ENCODE assay signal across 14 cellular contexts in genomic region chr14:24422694-24423531, GRCh38.
A peak's percentile ranks its signal among the peaks of the same experiment; 100 is the strongest.
DNase-seq lines count a peak whose midpoint lies in the region; ATAC-seq lines count a peak whose summit lies in the region.
"Had no signal": no experiment of that assay in that cellular context is flagged by ENCODE, and none has a peak within 500 bp of the region (broad histone marks: within the 10 kb centered on the region; RNA-seq: fewer than 3 reads in every experiment).

No MANE protein-coding gene starts in this region.

- peak; percentile 42 for DNase-seq in activated CD8-positive, alpha-beta memory T cell treated with anti-CD3 and anti-CD28 coated beads, Interleukin-2, amount 50 U/mL, for 48 hours
- DNase-seq in activated CD8-positive, alpha-beta memory T cell treated with anti-CD3 and anti-CD28 coated beads for 24 hours, result no peak
- DNase-seq in left kidney (ENCODE audit: low read depth, low spot score) (peak; percentile 62), HuH-7.5 (ENCODE audit: low spot score) (no peak), LoVo (ENCODE audit: low spot score) (no peak)
- DNase-seq: activated CD4-positive, alpha-beta T cell treated with anti-CD3 and anti-CD28 coated beads, Interleukin-2, amount 50 U/mL, for 48 hours; Calu3; left ventricle myocardium superior; NCI-H187; NCI-H2227 treated with DMSO at 0.1 percent for 48 hours; PC-9; SJCRH30; stimulated activated CD4-positive, alpha-beta T cell treated with anti-CD3 and anti-CD28 coated beads, Interleukin-4, amount 100 ng/mL, for 1 hour had no signal

- ATAC-seq in GM21447 (IDR thresholded peaks at IDR 0.05; ENCODE audit: unreplicated experiment), result no peak
- ATAC-seq: left ventricle myocardium superior had no signal

Comparison
In these comparisons a context has a peak if more than half of its experiments do, and no peak if none do; other contexts are left out.
1. DNase-seq: peak in activated CD8-positive, alpha-beta memory T cell treated with anti-CD3 and anti-CD28 coated beads, Interleukin-2, amount 50 U/mL, for 48 hours (single experiment) and left kidney (single experiment); none in activated CD8-positive, alpha-beta memory T cell treated with anti-CD3 and anti-CD28 coated beads for 24 hours (single experiment), HuH-7.5 (single experiment) and LoVo (single experiment).